Comparison of ENCODE assay signal across 22 cellular contexts in genomic region chr3:34463414-34463813, GRCh38.
"Had no signal": no experiment of that assay in that cellular context is flagged by ENCODE, and none has a peak within 500 bp of the region (broad histone marks: within the 10 kb centered on the region; RNA-seq: fewer than 3 reads in every experiment).

No MANE protein-coding gene starts in this region.

- H3K4me3 ChIP-seq: coronary artery, dorsolateral prefrontal cortex, esophagus muscularis mucosa, gastroesophageal sphincter, heart right ventricle, left lung, lower lobe of right lung, mucosa of descending colon had no signal

- H3K27ac ChIP-seq: coronary artery, dorsolateral prefrontal cortex, esophagus muscularis mucosa, foreskin keratinocyte, gastroesophageal sphincter, heart right ventricle, left lung, lower lobe of right lung had no signal

- H3K36me3 ChIP-seq: esophagus muscularis mucosa, gastroesophageal sphincter, heart right ventricle, left lung, lower lobe of right lung had no signal

- H3K27me3 ChIP-seq: dorsolateral prefrontal cortex, esophagus muscularis mucosa, foreskin keratinocyte, gastroesophageal sphincter, heart right ventricle, left lung had no signal

- DNase-seq: dermis blood vessel endothelial cell; dorsolateral prefrontal cortex; effector CD4-positive, alpha-beta T cell; effector memory CD4-positive, alpha-beta T cell; foreskin keratinocyte; heart right ventricle; hippocampal formation; left cardiac atrium; left lung; left ventricle myocardium superior; lower lobe of right lung; mesenchymal stem cell; mucosa of descending colon; naive B cell had no signal

- H3K4me1 ChIP-seq: esophagus muscularis mucosa, foreskin keratinocyte, gastroesophageal sphincter, heart right ventricle, left lung, lower lobe of right lung had no signal

- ATAC-seq: foreskin keratinocyte, gastroesophageal sphincter, heart right ventricle, left cardiac atrium, left lung, left ventricle myocardium superior, lower lobe of right lung, mucosa of descending colon had no signal

- FAIRE-seq: colon, endothelial cell of umbilical vein, frontal cortex, islet of Langerhans, keratinocyte had no signal
